1 cellular context compared by ENCODE assay signal in genomic region chr6:152313542-152314482, GRCh38.
TF ChIP-seq lines count a peak whose summit lies in the region.

No MANE protein-coding gene starts in this region.

TF ChIP-seq in SK-N-SH, 30 proteins besides CTCF, POLR2A, EP300 and RAD21 (continued from another document):
- no peak for TF ChIP-seq USF2 (IDR thresholded peaks at IDR 0.05; ENCODE audit: borderline replicate concordance, low read depth, low read length)
- TF ChIP-seq CHD2 (IDR thresholded peaks at IDR 0.05; ENCODE audit: low read length, partially characterized antibody) = no peak
- no peak for TF ChIP-seq USF1 (IDR thresholded peaks at IDR 0.05; ENCODE audit: borderline replicate concordance, low read depth)
- TF ChIP-seq JUND (IDR thresholded peaks at IDR 0.05) = no peak
- TF ChIP-seq EZH2phosphoT487 (IDR thresholded peaks at IDR 0.05; ENCODE audit: borderline replicate concordance, low read depth) = no peak
TF ChIP-seq in SK-N-SH: peak in this region for 0.
